In the genomic region with DNA sequence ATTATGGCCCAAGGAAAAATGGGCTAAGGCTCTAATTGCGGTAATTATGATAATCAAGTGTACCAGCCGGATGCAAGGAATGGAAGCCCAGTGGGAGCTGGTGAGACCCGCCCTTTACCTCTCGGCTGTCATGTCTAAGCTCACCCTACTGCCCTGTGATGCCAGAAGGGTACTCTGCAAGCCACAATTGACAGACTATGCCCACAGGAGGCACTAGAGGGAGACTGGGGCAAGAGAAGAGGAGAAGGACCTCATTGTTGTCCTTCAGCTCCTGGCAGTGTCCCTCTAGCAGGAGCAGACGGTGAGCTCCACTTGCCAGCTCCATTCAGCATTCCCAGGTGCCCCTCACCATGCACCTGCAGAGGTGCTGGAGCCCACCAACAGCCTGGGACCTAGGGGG, we compare ENCODE assay signal across 3 cellular contexts.
TF ChIP-seq lines count a peak whose summit lies in the region.

No MANE protein-coding gene starts in this region.

TF ChIP-seq in HepG2, 621 proteins besides CTCF, POLR2A, EP300 and RAD21 (continues in another document):
- TF ChIP-seq TARDBP (CRISPR knock-in tag; IDR thresholded peaks at IDR 0.05), result no peak
- no peak for TF ChIP-seq GABPA (IDR thresholded peaks at IDR 0.05; ENCODE audit: low read depth, low read length)
- TF ChIP-seq GABPA (CRISPR knock-in tag; IDR thresholded peaks at IDR 0.05; ENCODE audit: low read depth), result no peak
- TF ChIP-seq ZNF570 (CRISPR knock-in tag; IDR thresholded peaks at IDR 0.05; ENCODE audit: borderline replicate concordance), result no peak
- TF ChIP-seq, protein P1, sequence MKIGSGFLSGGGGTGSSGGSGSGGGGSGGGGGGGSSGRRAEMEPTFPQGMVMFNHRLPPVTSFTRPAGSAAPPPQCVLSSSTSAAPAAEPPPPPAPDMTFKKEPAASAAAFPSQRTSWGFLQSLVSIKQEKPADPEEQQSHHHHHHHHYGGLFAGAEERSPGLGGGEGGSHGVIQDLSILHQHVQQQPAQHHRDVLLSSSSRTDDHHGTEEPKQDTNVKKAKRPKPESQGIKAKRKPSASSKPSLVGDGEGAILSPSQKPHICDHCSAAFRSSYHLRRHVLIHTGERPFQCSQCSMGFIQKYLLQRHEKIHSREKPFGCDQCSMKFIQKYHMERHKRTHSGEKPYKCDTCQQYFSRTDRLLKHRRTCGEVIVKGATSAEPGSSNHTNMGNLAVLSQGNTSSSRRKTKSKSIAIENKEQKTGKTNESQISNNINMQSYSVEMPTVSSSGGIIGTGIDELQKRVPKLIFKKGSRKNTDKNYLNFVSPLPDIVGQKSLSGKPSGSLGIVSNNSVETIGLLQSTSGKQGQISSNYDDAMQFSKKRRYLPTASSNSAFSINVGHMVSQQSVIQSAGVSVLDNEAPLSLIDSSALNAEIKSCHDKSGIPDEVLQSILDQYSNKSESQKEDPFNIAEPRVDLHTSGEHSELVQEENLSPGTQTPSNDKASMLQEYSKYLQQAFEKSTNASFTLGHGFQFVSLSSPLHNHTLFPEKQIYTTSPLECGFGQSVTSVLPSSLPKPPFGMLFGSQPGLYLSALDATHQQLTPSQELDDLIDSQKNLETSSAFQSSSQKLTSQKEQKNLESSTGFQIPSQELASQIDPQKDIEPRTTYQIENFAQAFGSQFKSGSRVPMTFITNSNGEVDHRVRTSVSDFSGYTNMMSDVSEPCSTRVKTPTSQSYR (CRISPR knock-in tag; IDR thresholded peaks at IDR 0.05; ENCODE audit: borderline replicate concordance), result no peak
- no peak for TF ChIP-seq ZKSCAN5 (CRISPR knock-in tag; IDR thresholded peaks at IDR 0.05)
- no peak for TF ChIP-seq NFKBIZ (CRISPR knock-in tag; IDR thresholded peaks at IDR 0.05)
- no peak for TF ChIP-seq ZNF670 (CRISPR knock-in tag; IDR thresholded peaks at IDR 0.05; ENCODE audit: borderline replicate concordance)
- TF ChIP-seq, protein P2, sequence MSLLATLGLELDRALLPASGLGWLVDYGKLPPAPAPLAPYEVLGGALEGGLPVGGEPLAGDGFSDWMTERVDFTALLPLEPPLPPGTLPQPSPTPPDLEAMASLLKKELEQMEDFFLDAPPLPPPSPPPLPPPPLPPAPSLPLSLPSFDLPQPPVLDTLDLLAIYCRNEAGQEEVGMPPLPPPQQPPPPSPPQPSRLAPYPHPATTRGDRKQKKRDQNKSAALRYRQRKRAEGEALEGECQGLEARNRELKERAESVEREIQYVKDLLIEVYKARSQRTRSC (CRISPR knock-in tag; IDR thresholded peaks at IDR 0.05; ENCODE audit: low read depth), result no peak
- no peak for TF ChIP-seq ZNF746 (CRISPR knock-in tag; IDR thresholded peaks at IDR 0.05)
- TF ChIP-seq, protein P3, sequence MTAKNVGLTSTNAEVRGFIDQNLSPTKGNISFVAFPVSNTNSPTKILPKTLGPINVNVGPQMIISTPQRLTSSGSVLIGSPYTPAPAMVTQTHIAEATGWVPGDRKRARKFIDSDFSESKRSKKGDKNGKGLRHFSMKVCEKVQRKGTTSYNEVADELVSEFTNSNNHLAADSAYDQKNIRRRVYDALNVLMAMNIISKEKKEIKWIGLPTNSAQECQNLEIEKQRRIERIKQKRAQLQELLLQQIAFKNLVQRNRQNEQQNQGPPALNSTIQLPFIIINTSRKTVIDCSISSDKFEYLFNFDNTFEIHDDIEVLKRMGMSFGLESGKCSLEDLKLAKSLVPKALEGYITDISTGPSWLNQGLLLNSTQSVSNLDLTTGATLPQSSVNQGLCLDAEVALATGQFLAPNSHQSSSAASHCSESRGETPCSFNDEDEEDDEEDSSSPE (CRISPR knock-in tag; IDR thresholded peaks at IDR 0.05), result no peak
- TF ChIP-seq, protein P4, sequence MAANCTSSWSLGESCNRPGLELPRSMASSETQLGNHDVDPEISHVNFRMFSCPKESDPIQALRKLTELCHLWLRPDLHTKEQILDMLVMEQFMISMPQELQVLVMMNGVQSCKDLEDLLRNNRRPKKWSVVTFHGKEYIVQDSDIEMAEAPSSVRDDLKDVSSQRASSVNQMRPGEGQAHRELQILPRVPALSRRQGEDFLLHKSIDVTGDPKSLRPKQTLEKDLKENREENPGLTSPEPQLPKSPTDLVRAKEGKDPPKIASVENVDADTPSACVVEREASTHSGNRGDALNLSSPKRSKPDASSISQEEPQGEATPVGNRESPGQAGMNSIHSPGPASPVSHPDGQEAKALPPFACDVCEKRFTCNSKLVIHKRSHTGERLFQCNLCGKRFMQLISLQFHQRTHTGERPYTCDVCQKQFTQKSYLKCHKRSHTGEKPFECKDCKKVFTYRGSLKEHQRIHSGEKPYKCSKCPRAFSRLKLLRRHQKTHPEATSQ (CRISPR knock-in tag; IDR thresholded peaks at IDR 0.05; ENCODE audit: borderline replicate concordance), result no peak
- TF ChIP-seq ZNF274 (CRISPR knock-in tag; IDR thresholded peaks at IDR 0.05), result no peak
- no peak for TF ChIP-seq ZBTB7A (CRISPR knock-in tag; IDR thresholded peaks at IDR 0.05)
- TF ChIP-seq NFIC (IDR thresholded peaks at IDR 0.05; ENCODE audit: low read length), result no peak

TF ChIP-seq in IMR-90, 13 proteins besides CTCF, POLR2A, EP300 and RAD21:
- TF ChIP-seq, protein P5, sequence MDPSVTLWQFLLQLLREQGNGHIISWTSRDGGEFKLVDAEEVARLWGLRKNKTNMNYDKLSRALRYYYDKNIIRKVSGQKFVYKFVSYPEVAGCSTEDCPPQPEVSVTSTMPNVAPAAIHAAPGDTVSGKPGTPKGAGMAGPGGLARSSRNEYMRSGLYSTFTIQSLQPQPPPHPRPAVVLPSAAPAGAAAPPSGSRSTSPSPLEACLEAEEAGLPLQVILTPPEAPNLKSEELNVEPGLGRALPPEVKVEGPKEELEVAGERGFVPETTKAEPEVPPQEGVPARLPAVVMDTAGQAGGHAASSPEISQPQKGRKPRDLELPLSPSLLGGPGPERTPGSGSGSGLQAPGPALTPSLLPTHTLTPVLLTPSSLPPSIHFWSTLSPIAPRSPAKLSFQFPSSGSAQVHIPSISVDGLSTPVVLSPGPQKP (IDR thresholded peaks at IDR 0.05; ENCODE audit: borderline replicate concordance, low read depth, low read length), result no peak
- TF ChIP-seq CHD1 (IDR thresholded peaks at IDR 0.05; ENCODE audit: low read depth, low read length) (no peak), MXI1 (IDR thresholded peaks at IDR 0.05; ENCODE audit: borderline replicate concordance, low read depth, low read length) (no peak), RFX5 (IDR thresholded peaks at IDR 0.05; ENCODE audit: low read depth, low read length) (no peak), MAZ (IDR thresholded peaks at IDR 0.05; ENCODE audit: borderline replicate concordance, low read depth, low read length) (no peak), MAFK (IDR thresholded peaks at IDR 0.05; ENCODE audit: low read depth, low read length) (no peak), BHLHE40 (IDR thresholded peaks at IDR 0.05; ENCODE audit: low read depth, low read length) (no peak), RCOR1 (IDR thresholded peaks at IDR 0.05; ENCODE audit: insufficient replicate concordance, low read length) (no peak), NFE2L2 (IDR thresholded peaks at IDR 0.05; ENCODE audit: low read depth, low read length) (no peak), FOS (IDR thresholded peaks at IDR 0.05; ENCODE audit: low read depth, low read length) (no peak), SMC3 (IDR thresholded peaks at IDR 0.05; ENCODE audit: low read depth, low read length) (no peak), CEBPB (IDR thresholded peaks at IDR 0.05; ENCODE audit: low read depth, low read length) (no peak)
- TF ChIP-seq, protein P6, sequence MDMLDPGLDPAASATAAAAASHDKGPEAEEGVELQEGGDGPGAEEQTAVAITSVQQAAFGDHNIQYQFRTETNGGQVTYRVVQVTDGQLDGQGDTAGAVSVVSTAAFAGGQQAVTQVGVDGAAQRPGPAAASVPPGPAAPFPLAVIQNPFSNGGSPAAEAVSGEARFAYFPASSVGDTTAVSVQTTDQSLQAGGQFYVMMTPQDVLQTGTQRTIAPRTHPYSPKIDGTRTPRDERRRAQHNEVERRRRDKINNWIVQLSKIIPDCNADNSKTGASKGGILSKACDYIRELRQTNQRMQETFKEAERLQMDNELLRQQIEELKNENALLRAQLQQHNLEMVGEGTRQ (IDR thresholded peaks at IDR 0.05; ENCODE audit: low read depth, low read length), result no peak

TF ChIP-seq in WTC11, 78 proteins besides CTCF, POLR2A, EP300 and RAD21:
- no peak for TF ChIP-seq SMAD4 (CRISPR knock-in tag; IDR thresholded peaks at IDR 0.05)
- TF ChIP-seq, protein P7, sequence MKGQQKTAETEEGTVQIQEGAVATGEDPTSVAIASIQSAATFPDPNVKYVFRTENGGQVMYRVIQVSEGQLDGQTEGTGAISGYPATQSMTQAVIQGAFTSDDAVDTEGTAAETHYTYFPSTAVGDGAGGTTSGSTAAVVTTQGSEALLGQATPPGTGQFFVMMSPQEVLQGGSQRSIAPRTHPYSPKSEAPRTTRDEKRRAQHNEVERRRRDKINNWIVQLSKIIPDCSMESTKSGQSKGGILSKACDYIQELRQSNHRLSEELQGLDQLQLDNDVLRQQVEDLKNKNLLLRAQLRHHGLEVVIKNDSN (CRISPR knock-in tag; IDR thresholded peaks at IDR 0.05), result no peak
- no peak for TF ChIP-seq JAZF1 (CRISPR knock-in tag; IDR thresholded peaks at IDR 0.05)
- no peak for TF ChIP-seq TCF7 (CRISPR knock-in tag; IDR thresholded peaks at IDR 0.05; ENCODE audit: low read depth)
- TF ChIP-seq, protein P8, sequence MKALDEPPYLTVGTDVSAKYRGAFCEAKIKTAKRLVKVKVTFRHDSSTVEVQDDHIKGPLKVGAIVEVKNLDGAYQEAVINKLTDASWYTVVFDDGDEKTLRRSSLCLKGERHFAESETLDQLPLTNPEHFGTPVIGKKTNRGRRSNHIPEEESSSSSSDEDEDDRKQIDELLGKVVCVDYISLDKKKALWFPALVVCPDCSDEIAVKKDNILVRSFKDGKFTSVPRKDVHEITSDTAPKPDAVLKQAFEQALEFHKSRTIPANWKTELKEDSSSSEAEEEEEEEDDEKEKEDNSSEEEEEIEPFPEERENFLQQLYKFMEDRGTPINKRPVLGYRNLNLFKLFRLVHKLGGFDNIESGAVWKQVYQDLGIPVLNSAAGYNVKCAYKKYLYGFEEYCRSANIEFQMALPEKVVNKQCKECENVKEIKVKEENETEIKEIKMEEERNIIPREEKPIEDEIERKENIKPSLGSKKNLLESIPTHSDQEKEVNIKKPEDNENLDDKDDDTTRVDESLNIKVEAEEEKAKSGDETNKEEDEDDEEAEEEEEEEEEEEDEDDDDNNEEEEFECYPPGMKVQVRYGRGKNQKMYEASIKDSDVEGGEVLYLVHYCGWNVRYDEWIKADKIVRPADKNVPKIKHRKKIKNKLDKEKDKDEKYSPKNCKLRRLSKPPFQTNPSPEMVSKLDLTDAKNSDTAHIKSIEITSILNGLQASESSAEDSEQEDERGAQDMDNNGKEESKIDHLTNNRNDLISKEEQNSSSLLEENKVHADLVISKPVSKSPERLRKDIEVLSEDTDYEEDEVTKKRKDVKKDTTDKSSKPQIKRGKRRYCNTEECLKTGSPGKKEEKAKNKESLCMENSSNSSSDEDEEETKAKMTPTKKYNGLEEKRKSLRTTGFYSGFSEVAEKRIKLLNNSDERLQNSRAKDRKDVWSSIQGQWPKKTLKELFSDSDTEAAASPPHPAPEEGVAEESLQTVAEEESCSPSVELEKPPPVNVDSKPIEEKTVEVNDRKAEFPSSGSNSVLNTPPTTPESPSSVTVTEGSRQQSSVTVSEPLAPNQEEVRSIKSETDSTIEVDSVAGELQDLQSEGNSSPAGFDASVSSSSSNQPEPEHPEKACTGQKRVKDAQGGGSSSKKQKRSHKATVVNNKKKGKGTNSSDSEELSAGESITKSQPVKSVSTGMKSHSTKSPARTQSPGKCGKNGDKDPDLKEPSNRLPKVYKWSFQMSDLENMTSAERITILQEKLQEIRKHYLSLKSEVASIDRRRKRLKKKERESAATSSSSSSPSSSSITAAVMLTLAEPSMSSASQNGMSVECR (CRISPR knock-in tag; IDR thresholded peaks at IDR 0.05; ENCODE audit: borderline replicate concordance), result no peak
- no peak for TF ChIP-seq RELA (CRISPR knock-in tag; IDR thresholded peaks at IDR 0.05; ENCODE audit: borderline replicate concordance)
- TF ChIP-seq, protein P9, sequence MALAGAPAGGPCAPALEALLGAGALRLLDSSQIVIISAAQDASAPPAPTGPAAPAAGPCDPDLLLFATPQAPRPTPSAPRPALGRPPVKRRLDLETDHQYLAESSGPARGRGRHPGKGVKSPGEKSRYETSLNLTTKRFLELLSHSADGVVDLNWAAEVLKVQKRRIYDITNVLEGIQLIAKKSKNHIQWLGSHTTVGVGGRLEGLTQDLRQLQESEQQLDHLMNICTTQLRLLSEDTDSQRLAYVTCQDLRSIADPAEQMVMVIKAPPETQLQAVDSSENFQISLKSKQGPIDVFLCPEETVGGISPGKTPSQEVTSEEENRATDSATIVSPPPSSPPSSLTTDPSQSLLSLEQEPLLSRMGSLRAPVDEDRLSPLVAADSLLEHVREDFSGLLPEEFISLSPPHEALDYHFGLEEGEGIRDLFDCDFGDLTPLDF (CRISPR knock-in tag; IDR thresholded peaks at IDR 0.05), result no peak
